In genomic region chr6:133130863-133131262, GRCh38 we compare ENCODE assay signal across 11 cellular contexts.
A peak's percentile ranks its signal among the peaks of the same experiment; 100 is the strongest.
DNase-seq lines count a peak whose midpoint lies in the region; ATAC-seq and TF ChIP-seq lines count a peak whose summit lies in the region.
"Had no signal": no experiment of that assay in that cellular context is flagged by ENCODE, and none has a peak within 500 bp of the region (broad histone marks: within the 10 kb centered on the region; RNA-seq: fewer than 3 reads in every experiment).

No MANE protein-coding gene starts in this region.

- H3K9me3 ChIP-seq in PC-9 (ENCODE audit: insufficient read depth, low read depth) = no peaks in the 10 kb centered on the region
- H3K9me3 ChIP-seq in prostate gland = no peaks in the 10 kb centered on the region

- no peaks in the 10 kb centered on the region for H3K4me1 Mint-ChIP-seq in activated T-helper 2 cell treated with anti-CD3 and anti-CD28 coated beads, Interferon-gamma antibody, Interleukin-2, Interleukin-4, amounts not matched to agents 10 μg/mL and 5 μg/mL and 100 μg/mL, durations not matched to agents 14 hours and 24 hours and 36 hours (ENCODE audit: low read depth)
- H3K4me1 Mint-ChIP-seq: activated naive CD8-positive, alpha-beta T cell treated with anti-CD3 and anti-CD28 coated beads, Interleukin-2, amount 10 ng/mL, durations not matched to agents 7 days and 5 days; naive thymus-derived CD4-positive, alpha-beta T cell had no signal

- H3K4me3 Mint-ChIP-seq in activated T-helper 2 cell treated with anti-CD3 and anti-CD28 coated beads, Interferon-gamma antibody, Interleukin-2, Interleukin-4, amounts not matched to agents 10 μg/mL and 5 μg/mL and 100 μg/mL, durations not matched to agents 14 hours and 24 hours and 36 hours (ENCODE audit: low read depth) = no peak overlapping the region
- H3K4me3 Mint-ChIP-seq: activated naive CD8-positive, alpha-beta T cell treated with anti-CD3 and anti-CD28 coated beads, Interleukin-2, amount 10 ng/mL, durations not matched to agents 7 days and 5 days; naive thymus-derived CD4-positive, alpha-beta T cell had no signal

- no peaks in the 10 kb centered on the region for H3K27me3 Mint-ChIP-seq in activated T-helper 2 cell treated with anti-CD3 and anti-CD28 coated beads, Interferon-gamma antibody, Interleukin-2, Interleukin-4, amounts not matched to agents 10 μg/mL and 5 μg/mL and 100 μg/mL, durations not matched to agents 14 hours and 24 hours and 36 hours (ENCODE audit: low read depth)
- H3K27me3 Mint-ChIP-seq: activated naive CD8-positive, alpha-beta T cell treated with anti-CD3 and anti-CD28 coated beads, Interleukin-2, amount 10 ng/mL, durations not matched to agents 7 days and 5 days had no signal

- H3K4me3 ChIP-seq in PC-9 (no peak overlapping the region), prostate gland (no peak overlapping the region)

- H3K27ac Mint-ChIP-seq in activated T-helper 2 cell treated with anti-CD3 and anti-CD28 coated beads, Interferon-gamma antibody, Interleukin-2, Interleukin-4, amounts not matched to agents 10 μg/mL and 5 μg/mL and 100 μg/mL, durations not matched to agents 14 hours and 24 hours and 36 hours = no peak overlapping the region
- H3K27ac Mint-ChIP-seq: activated naive CD8-positive, alpha-beta T cell treated with anti-CD3 and anti-CD28 coated beads, Interleukin-2, amount 10 ng/mL, durations not matched to agents 7 days and 5 days; naive thymus-derived CD4-positive, alpha-beta T cell had no signal

- DNase-seq in HCEC 1CT (peak; percentile 32), PC-9 (peak; percentile 87 to 88), glomerular visceral epithelial cell (ENCODE audit: extremely low spot score) (peak; percentile 90), prostate gland (ENCODE audit: low spot score) (peak; percentile 69), NCI-H187 treated with DMSO at 0.1 percent for 48 hours (lab: John Stamatoyannopoulos, UW) (no peak), NCI-H345 (lab: John Stamatoyannopoulos, UW) (no peak)
- DNase-seq in activated T-helper 2 cell treated with anti-CD3 and anti-CD28 coated beads, Interferon-gamma antibody, Interleukin-2, Interleukin-4, amounts not matched to agents 10 μg/mL and 5 μg/mL and 100 μg/mL, durations not matched to agents 14 hours and 24 hours and 36 hours (ENCODE audit: low spot score) = no peak
- DNase-seq: activated naive CD8-positive, alpha-beta T cell treated with anti-CD3 and anti-CD28 coated beads, Interleukin-2, amount 10 ng/mL, durations not matched to agents 7 days and 5 days; naive thymus-derived CD4-positive, alpha-beta T cell; T-helper 2 cell had no signal

- POLR2A ChIA-PET in PC-9 (lab: Charles Lee; ENCODE audit: unreplicated experiment) = no interaction called here

- 0 out of 2 replicates have a peak overlapping the region, but pooled peaks have one; percentile 3 for H2AFZ ChIP-seq in PC-9

- BruUV-seq in PC-9 (replicated peaks; lab: Mats Ljungman, UMichigan) = no TSS peak

- intact Hi-C loops in PC-9 (cut with micrococcal nuclease; ENCODE audit: unreplicated experiment) (loop anchor here (2.0 to 5.0 kb wide), 2 partner anchors 111 to 210 kb away; partner anchors contain the start of gene EYA4), prostate gland (cut with DNase I) (loop anchor here (5.0 kb wide), 1 partner anchor 111 kb away; the partner anchor contains the start of gene EYA4)
- intact Hi-C loops in activated T-helper 2 cell treated with anti-CD3 and anti-CD28 coated beads, Interferon-gamma antibody, Interleukin-2, Interleukin-4, amounts not matched to agents 10 μg/mL and 5 μg/mL and 100 μg/mL, durations not matched to agents 14 hours and 24 hours and 36 hours (cut with micrococcal nuclease) = no loop called here

- H3K4me2 ChIP-seq in PC-9 = peak overlapping the region; percentile 24

- no peaks in the 10 kb centered on the region for H3K9me3 Mint-ChIP-seq in activated T-helper 2 cell treated with anti-CD3 and anti-CD28 coated beads, Interferon-gamma antibody, Interleukin-2, Interleukin-4, amounts not matched to agents 10 μg/mL and 5 μg/mL and 100 μg/mL, durations not matched to agents 14 hours and 24 hours and 36 hours
- H3K9me3 Mint-ChIP-seq: activated naive CD8-positive, alpha-beta T cell treated with anti-CD3 and anti-CD28 coated beads, Interleukin-2, amount 10 ng/mL, durations not matched to agents 7 days and 5 days had no signal

- H3K27ac ChIP-seq in PC-9 = no peak overlapping the region
- H3K27ac ChIP-seq in prostate gland = peak overlapping the region in 1 of 2 donors; percentile 55

- no peak for TF ChIP-seq POLR2A in prostate gland (IDR thresholded peaks at IDR 0.05)

- 0 out of 2 replicates have a peak, but pooled peaks cover 3% of the 10 kb centered on the region for H3F3A ChIP-seq in PC-9 (ENCODE audit: insufficient read depth, low read depth)

- H3K27me3 ChIP-seq in PC-9 (ENCODE audit: insufficient read depth, low read depth) (no peaks in the 10 kb centered on the region), prostate gland (replicated peaks; ENCODE audit: insufficient read depth) (no peaks in the 10 kb centered on the region)

- 14% methylated on average over 2 of the region's 2 CpGs for WGBS in prostate gland

- TF ChIP-seq CTCF in PC-9 (conservative IDR thresholded peaks at IDR 0.05) (no peak; the same call in 1 of the 2 replicates), prostate gland (IDR thresholded peaks at IDR 0.05) (peak in 1 of 4 experiments; percentile 22)

- CTCF ChIA-PET in PC-9 (lab: Charles Lee) = interaction anchor here (0.6 kb wide), 1 partner anchor 189 kb away, joined by 4 read pairs; no protein-coding TSS in a partner anchor

- H4K20me1 ChIP-seq in PC-9 (ENCODE audit: insufficient read depth) = no peaks in the 10 kb centered on the region

- no peaks in the 10 kb centered on the region for H3K36me3 ChIP-seq in PC-9 (ENCODE audit: low read depth)
- no peaks in the 10 kb centered on the region for H3K36me3 ChIP-seq in prostate gland

- ATAC-seq in GM21786 (IDR thresholded peaks at IDR 0.05; ENCODE audit: unreplicated experiment) = no peak
- ATAC-seq: naive thymus-derived CD4-positive, alpha-beta T cell had no signal

- H3K4me1 ChIP-seq in PC-9 (replicated peaks; ENCODE audit: insufficient read depth) (peaks cover 15% of the 10 kb centered on the region), prostate gland (replicated peaks) (no peaks in the 10 kb centered on the region)

- H3K9me2 ChIP-seq in PC-9 (ENCODE audit: insufficient read depth) = no peaks in the 10 kb centered on the region

- H3K36me3 Mint-ChIP-seq in activated T-helper 2 cell treated with anti-CD3 and anti-CD28 coated beads, Interferon-gamma antibody, Interleukin-2, Interleukin-4, amounts not matched to agents 10 μg/mL and 5 μg/mL and 100 μg/mL, durations not matched to agents 14 hours and 24 hours and 36 hours (ENCODE audit: low read depth) = no peaks in the 10 kb centered on the region
- H3K36me3 Mint-ChIP-seq: activated naive CD8-positive, alpha-beta T cell treated with anti-CD3 and anti-CD28 coated beads, Interleukin-2, amount 10 ng/mL, durations not matched to agents 7 days and 5 days; naive thymus-derived CD4-positive, alpha-beta T cell had no signal

- H3K79me2 ChIP-seq in PC-9 (ENCODE audit: low read depth) = no peaks in the 10 kb centered on the region

Comparison
In these comparisons a context has a peak if more than half of its experiments do, and no peak if none do; other contexts are left out.
1. DNase-seq: peak in HCEC 1CT (single experiment), PC-9 (2 of 2), glomerular visceral epithelial cell (single experiment) and prostate gland (single experiment); none in activated T-helper 2 cell treated with anti-CD3 and anti-CD28 coated beads, Interferon-gamma antibody, Interleukin-2, Interleukin-4, amounts not matched to agents 10 μg/mL and 5 μg/mL and 100 μg/mL, durations not matched to agents 14 hours and 24 hours and 36 hours (single experiment), NCI-H187 treated with DMSO at 0.1 percent for 48 hours (single experiment) and NCI-H345 (single experiment).